ENCODE assay signal across 1 cellular context in genomic region chr1:63523738-63524137, GRCh38.
A peak's percentile ranks its signal among the peaks of the same experiment; 100 is the strongest.
TF ChIP-seq lines count a peak whose summit lies in the region.

No MANE protein-coding gene starts in this region.

TF ChIP-seq in K562, 482 proteins besides CTCF, POLR2A, EP300 and RAD21 (continued from another document):
- TF ChIP-seq ZNF609 (CRISPR knock-in tag; IDR thresholded peaks at IDR 0.05; ENCODE audit: borderline replicate concordance) (no peak), CEBPZ (IDR thresholded peaks at IDR 0.05; ENCODE audit: borderline replicate concordance, low read depth, low read length) (no peak), ZNF77 (CRISPR knock-in tag; IDR thresholded peaks at IDR 0.05) (no peak), CHCHD3 (CRISPR knock-in tag; IDR thresholded peaks at IDR 0.05) (no peak), ZFX (CRISPR knock-in tag; IDR thresholded peaks at IDR 0.05) (peak; percentile 47; the same call in 1 of the 2 replicates), GATA2 (CRISPR knock-in tag; IDR thresholded peaks at IDR 0.05) (peak; percentile 41; the same call in 1 of the 2 replicates), BMI1 (IDR thresholded peaks at IDR 0.05; ENCODE audit: low read length) (no peak), CBX5 (IDR thresholded peaks at IDR 0.05; ENCODE audit: borderline replicate concordance, low read depth) (no peak), ZBTB5 (IDR thresholded peaks at IDR 0.05) (no peak), REST (CRISPR knock-in tag; IDR thresholded peaks at IDR 0.05; ENCODE audit: low read depth) (no peak), HNRNPK (IDR thresholded peaks at IDR 0.05; ENCODE audit: low read depth, low read length, poor library complexity, severe bottlenecking) (no peak)
